ENCODE assay signal across 20 cellular contexts in the genomic region with DNA sequence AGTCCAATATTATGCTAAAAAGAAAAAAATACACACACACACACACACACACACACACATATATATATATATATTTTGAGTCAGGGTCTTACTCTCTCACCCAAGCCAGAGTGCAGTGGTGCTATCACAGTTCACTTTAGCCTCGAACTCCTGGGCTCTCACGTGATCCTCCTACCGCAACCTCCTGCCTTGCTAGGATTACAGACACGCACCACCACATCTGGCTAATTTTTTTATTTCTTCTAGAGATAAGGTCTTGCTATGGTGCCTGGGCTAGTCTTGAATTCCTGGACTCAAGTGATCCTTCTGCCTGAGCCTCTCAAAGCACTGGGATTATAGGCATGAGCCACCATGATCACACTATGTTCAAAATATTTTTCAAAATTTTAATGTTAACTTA.
"Had no signal": no experiment of that assay in that cellular context is flagged by ENCODE, and none has a peak within 500 bp of the region (broad histone marks: within the 10 kb centered on the region; RNA-seq: fewer than 3 reads in every experiment).

No MANE protein-coding gene starts in this region.

- H3K27ac ChIP-seq: adrenal gland, heart right ventricle, left lung, neutrophil, pancreas, psoas muscle, right atrium auricular region had no signal

- H3K9me3 ChIP-seq: adrenal gland, heart right ventricle, left lung, neutrophil, pancreas, psoas muscle, right atrium auricular region had no signal

- H3K4me1 ChIP-seq: adrenal gland, left lung, pancreas, psoas muscle had no signal

- DNase-seq: activated CD4-positive, alpha-beta memory T cell treated with anti-CD3 and anti-CD28 coated beads, Interleukin-2, amount 10 ng/mL, durations not matched to agents 7 days and 5 days; activated CD4-positive, alpha-beta T cell treated with anti-CD3 and anti-CD28 coated beads, Interleukin-2, amount 10 ng/mL, durations not matched to agents 24 days and 14 days; activated gamma-delta T cell treated with Interleukin-2 at 50 U/mL for 16 hours; adrenal gland; cortex of kidney; foreskin fibroblast; heart right ventricle; left lung; naive thymus-derived CD4-positive, alpha-beta T cell; pancreas; psoas muscle; stimulated activated CD4-positive, alpha-beta T cell treated with anti-CD3 and anti-CD28 coated beads, Interleukin-4, amount 100 ng/mL, for 4 hours; stimulated activated naive CD8-positive, alpha-beta T cell treated with anti-CD3 and anti-CD28 coated beads, Interleukin-15, Interleukin-2, amounts not matched to agents 100 U/mL and 50 U/mL, for 24 hours; T-helper 1 cell; T-helper 9 cell had no signal

- H3K27me3 Mint-ChIP-seq: activated CD4-positive, alpha-beta memory T cell treated with anti-CD3 and anti-CD28 coated beads, Interleukin-2, amount 10 ng/mL, durations not matched to agents 7 days and 5 days; activated CD4-positive, alpha-beta T cell treated with anti-CD3 and anti-CD28 coated beads, Interleukin-2, amount 10 ng/mL, durations not matched to agents 24 days and 14 days; activated naive CD4-positive, alpha-beta T cell treated with anti-CD3 and anti-CD28 coated beads, Interleukin-2, amount 50 U/mL, for 24 hours; naive thymus-derived CD4-positive, alpha-beta T cell had no signal

- H3K4me3 Mint-ChIP-seq: activated CD4-positive, alpha-beta memory T cell treated with anti-CD3 and anti-CD28 coated beads, Interleukin-2, amount 10 ng/mL, durations not matched to agents 7 days and 5 days; activated naive CD4-positive, alpha-beta T cell treated with anti-CD3 and anti-CD28 coated beads, Interleukin-2, amount 50 U/mL, for 24 hours; activated T-helper 1 cell treated with anti-CD3 and anti-CD28 coated beads, Interleukin-12 subunit alpha, Interleukin-12 subunit beta, Interleukin-2, Interleukin-4 antibody, amounts not matched to agents 30 ng/mL and 10 ng/mL and 1 ng/mL, durations not matched to agents 14 hours and 24 hours and 36 hours had no signal

- ATAC-seq: heart right ventricle; left lung; naive thymus-derived CD4-positive, alpha-beta T cell; pancreas; psoas muscle; stimulated activated naive CD8-positive, alpha-beta T cell treated with anti-CD3 and anti-CD28 coated beads, Interleukin-15, Interleukin-2, amounts not matched to agents 100 U/mL and 50 U/mL, for 24 hours had no signal

- H3K9me3 Mint-ChIP-seq: activated CD4-positive, alpha-beta memory T cell treated with anti-CD3 and anti-CD28 coated beads, Interleukin-2, amount 10 ng/mL, durations not matched to agents 7 days and 5 days; activated CD4-positive, alpha-beta T cell treated with anti-CD3 and anti-CD28 coated beads, Interleukin-2, amount 10 ng/mL, durations not matched to agents 24 days and 14 days; activated naive CD4-positive, alpha-beta T cell treated with anti-CD3 and anti-CD28 coated beads, Interleukin-2, amount 50 U/mL, for 24 hours; activated T-helper 1 cell treated with anti-CD3 and anti-CD28 coated beads, Interleukin-12 subunit alpha, Interleukin-12 subunit beta, Interleukin-2, Interleukin-4 antibody, amounts not matched to agents 30 ng/mL and 10 ng/mL and 1 ng/mL, durations not matched to agents 14 hours and 24 hours and 36 hours; naive thymus-derived CD4-positive, alpha-beta T cell had no signal

- H3K27me3 ChIP-seq: adrenal gland, heart right ventricle, left lung, neutrophil, pancreas, right atrium auricular region had no signal

- H3K4me3 ChIP-seq: adrenal gland, heart right ventricle, left lung, lung, pancreas, psoas muscle, right atrium auricular region had no signal
